In the genomic region with DNA sequence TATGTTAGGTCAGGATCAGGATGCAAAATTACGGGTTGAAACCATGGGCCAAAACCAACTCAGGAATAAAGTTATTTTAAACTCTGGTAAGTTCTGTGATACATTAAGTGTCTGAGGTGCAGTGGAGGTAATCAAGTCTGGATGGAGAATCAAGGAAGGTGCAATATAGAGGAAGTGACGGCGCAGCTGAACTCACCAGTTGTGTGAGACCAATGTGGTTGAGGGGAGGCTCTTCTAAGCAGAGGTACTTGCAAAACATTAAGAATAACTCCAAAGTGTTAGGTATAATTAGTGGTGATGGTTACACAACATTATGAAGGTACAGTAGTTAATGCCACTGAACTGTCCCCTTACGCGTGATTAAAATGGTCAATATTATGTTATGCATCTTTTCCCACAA, we compare ENCODE assay signal across 13 cellular contexts. TPM values are rescaled to one million over a fixed set of nuclear protein-coding genes. Genes with fewer than 3 reads are reported as not detected.
DNase-seq lines count a peak whose midpoint lies in the region; ATAC-seq and TF ChIP-seq lines count a peak whose summit lies in the region.
"Had no signal": no experiment of that assay in that cellular context is flagged by ENCODE, and none has a peak within 500 bp of the region (broad histone marks: within the 10 kb centered on the region; RNA-seq: fewer than 3 reads in every experiment).

No MANE protein-coding gene starts in this region.

- CTCF ChIA-PET in activated CD8-positive, alpha-beta T cell treated with anti-CD3 and anti-CD28 coated beads for 36 hours (lab: Charles Lee): interaction anchor here (1.0 to 6.0 kb wide), 3 partner anchors 10 to 18 kb away, joined by 3 to 38 read pairs (median 35); partner anchors contain the start of gene GAB3
- CTCF ChIA-PET in Calu3 (lab: Charles Lee): interaction anchor here (1.0 to 3.3 kb wide), 2 partner anchors 17 to 18 kb away, joined by 3 to 11 read pairs; no protein-coding TSS in a partner anchor

- H3K4me3 Mint-ChIP-seq in stimulated activated naive CD8-positive, alpha-beta T cell treated with anti-CD3 and anti-CD28 coated beads, Interleukin-15, amount 100 ng/mL, for 72 hours: peak overlapping the region in 1 of 2 donors; percentile 12
- no peak overlapping the region for H3K4me3 Mint-ChIP-seq in activated CD8-positive, alpha-beta T cell treated with anti-CD3 and anti-CD28 coated beads for 36 hours
- no peak overlapping the region for H3K4me3 Mint-ChIP-seq in Calu3 (ENCODE audit: low read depth, unreplicated experiment)
- H3K4me3 Mint-ChIP-seq: HFFc6, mesothelial cell of epicardium had no signal

- no peak for TF ChIP-seq CTCF in activated CD8-positive, alpha-beta T cell treated with anti-CD3 and anti-CD28 coated beads for 36 hours (IDR thresholded peaks at IDR 0.05)
- no peak for TF ChIP-seq CTCF in uterus (IDR thresholded peaks at IDR 0.05)
- TF ChIP-seq CTCF in Calu3 (IDR thresholded peaks at IDR 0.05; ENCODE audit: unreplicated experiment): no peak

- no peak overlapping the region for H3K27ac Mint-ChIP-seq in stimulated activated naive CD8-positive, alpha-beta T cell treated with anti-CD3 and anti-CD28 coated beads, Interleukin-15, amount 100 ng/mL, for 72 hours
- H3K27ac Mint-ChIP-seq in activated CD8-positive, alpha-beta T cell treated with anti-CD3 and anti-CD28 coated beads for 36 hours: peak overlapping the region; percentile 66
- no peak overlapping the region for H3K27ac Mint-ChIP-seq in Calu3 (ENCODE audit: unreplicated experiment)
- H3K27ac Mint-ChIP-seq: HFFc6, mesothelial cell of epicardium had no signal

- no peaks in the 10 kb centered on the region for H3K36me3 ChIP-seq in muscle layer of duodenum (ENCODE audit: control insufficient read depth in 1 of 2, insufficient read depth in 2 of 2, low read length in 2 of 2)
- no peaks in the 10 kb centered on the region for H3K36me3 ChIP-seq in uterus
- H3K36me3 ChIP-seq: SJSA1, WERI-Rb-1 had no signal

- H3K27me3 ChIP-seq in muscle layer of duodenum (ENCODE audit: low read depth, low read length) (no peaks in the 10 kb centered on the region), uterus (no peaks in the 10 kb centered on the region)
- H3K27me3 ChIP-seq: SJSA1 had no signal

- no peak for DNase-seq in stimulated activated naive CD8-positive, alpha-beta T cell treated with anti-CD3 and anti-CD28 coated beads, Interleukin-15, amount 100 ng/mL, for 72 hours
- no peak for DNase-seq in stimulated activated naive CD8-positive, alpha-beta T cell treated with anti-CD3 and anti-CD28 coated beads, Interleukin-15, Interleukin-2, amounts not matched to agents 100 U/mL and 50 U/mL, for 24 hours
- peak; percentile 32 for DNase-seq in activated CD8-positive, alpha-beta T cell treated with anti-CD3 and anti-CD28 coated beads for 36 hours
- DNase-seq in uterus (no peak), Calu3 (no peak), hepatic stellate cell (ENCODE audit: low spot score) (no peak)
- DNase-seq: HFFc6; stimulated activated CD4-positive, alpha-beta T cell treated with anti-CD3 and anti-CD28 coated beads, Interleukin-15, amount 100 ng/mL, for 24 hours had no signal

- no peak overlapping the region for H3K4me3 ChIP-seq in muscle layer of duodenum (ENCODE audit: low read depth in 1 of 2, low read length in 2 of 2)
- no peak overlapping the region for H3K4me3 ChIP-seq in uterus
- H3K4me3 ChIP-seq: SJSA1 had no signal

- no peaks in the 10 kb centered on the region for H3K27me3 Mint-ChIP-seq in stimulated activated naive CD8-positive, alpha-beta T cell treated with anti-CD3 and anti-CD28 coated beads, Interleukin-15, amount 100 ng/mL, for 72 hours
- no peaks in the 10 kb centered on the region for H3K27me3 Mint-ChIP-seq in activated CD8-positive, alpha-beta T cell treated with anti-CD3 and anti-CD28 coated beads for 36 hours
- peaks cover 38% of the 10 kb centered on the region for H3K27me3 Mint-ChIP-seq in Calu3 (ENCODE audit: unreplicated experiment)

- POLR2A ChIA-PET in activated CD8-positive, alpha-beta T cell treated with anti-CD3 and anti-CD28 coated beads for 36 hours (lab: Charles Lee): interaction anchor here (6.5 kb wide), 1 partner anchor 13 kb away, joined by 31 read pairs; no protein-coding TSS in a partner anchor

- peaks cover 95% of the 10 kb centered on the region for H3K4me1 Mint-ChIP-seq in stimulated activated naive CD8-positive, alpha-beta T cell treated with anti-CD3 and anti-CD28 coated beads, Interleukin-15, amount 100 ng/mL, for 72 hours
- H3K4me1 Mint-ChIP-seq in activated CD8-positive, alpha-beta T cell treated with anti-CD3 and anti-CD28 coated beads for 36 hours (ENCODE audit: low read depth): peaks cover 98% of the 10 kb centered on the region
- H3K4me1 Mint-ChIP-seq in Calu3 (ENCODE audit: low read depth, unreplicated experiment): peaks cover 18% of the 10 kb centered on the region

- H3K9me3 ChIP-seq in muscle layer of duodenum (ENCODE audit: control insufficient read depth in 1 of 2, low read length in 2 of 2) (no peaks in the 10 kb centered on the region), uterus (no peaks in the 10 kb centered on the region)
- H3K9me3 ChIP-seq: SJSA1 had no signal

- no peak for TF ChIP-seq POLR2A in uterus (IDR thresholded peaks at IDR 0.05)

- no peaks in the 10 kb centered on the region for H3K36me3 Mint-ChIP-seq in activated CD8-positive, alpha-beta T cell treated with anti-CD3 and anti-CD28 coated beads for 36 hours (ENCODE audit: low read depth)
- no peaks in the 10 kb centered on the region for H3K36me3 Mint-ChIP-seq in Calu3 (ENCODE audit: insufficient read depth, unreplicated experiment)
- H3K36me3 Mint-ChIP-seq: mesothelial cell of epicardium had no signal

- intact Hi-C loops in activated CD8-positive, alpha-beta T cell treated with anti-CD3 and anti-CD28 coated beads for 36 hours (cut with micrococcal nuclease): no loop called here
- intact Hi-C loops in uterus (cut with DNase I; ENCODE audit: low total_unique reads): no loop called here
- intact Hi-C loops in Calu3 (cut with micrococcal nuclease; ENCODE audit: unreplicated experiment): no loop called here

- peak; percentile 31 for ATAC-seq in stimulated activated naive CD8-positive, alpha-beta T cell treated with anti-CD3 and anti-CD28 coated beads, Interleukin-15, amount 100 ng/mL, for 72 hours
- ATAC-seq in stimulated activated naive CD8-positive, alpha-beta T cell treated with anti-CD3 and anti-CD28 coated beads, Interleukin-15, Interleukin-2, amounts not matched to agents 100 U/mL and 50 U/mL, for 24 hours: no peak
- ATAC-seq in activated CD8-positive, alpha-beta T cell treated with anti-CD3 and anti-CD28 coated beads for 36 hours: no peak
- no peak for ATAC-seq in GM18873 (IDR thresholded peaks at IDR 0.05; ENCODE audit: low FRiP score, unreplicated experiment)

- BruUV-seq in Calu3 (replicated peaks; lab: Mats Ljungman, UMichigan): no TSS peak

- H3K27ac ChIP-seq in muscle layer of duodenum (ENCODE audit: low read length) (peak overlapping the region; percentile 94), uterus (peak overlapping the region; percentile 64 to 65)
- H3K27ac ChIP-seq: SJSA1, WERI-Rb-1 had no signal

- peaks cover 0 to 6% of the 10 kb centered on the region in 2 donors for H3K9me3 Mint-ChIP-seq in stimulated activated naive CD8-positive, alpha-beta T cell treated with anti-CD3 and anti-CD28 coated beads, Interleukin-15, amount 100 ng/mL, for 72 hours
- no peaks in the 10 kb centered on the region for H3K9me3 Mint-ChIP-seq in activated CD8-positive, alpha-beta T cell treated with anti-CD3 and anti-CD28 coated beads for 36 hours
- no peaks in the 10 kb centered on the region for H3K9me3 Mint-ChIP-seq in Calu3 (ENCODE audit: low read depth, unreplicated experiment)
- H3K9me3 Mint-ChIP-seq: HFFc6 had no signal

- H3K4me1 ChIP-seq in muscle layer of duodenum (ENCODE audit: control insufficient read depth in 1 of 2, insufficient read depth in 2 of 2, low read length in 2 of 2) (peaks cover 39 to 54% of the 10 kb centered on the region in 2 donors), uterus (peaks cover 0 to 4% of the 10 kb centered on the region in 2 donors)

RNA-seq across cellular contexts. Expression of gene GAB3, which starts 19.7 kb away (rescaled TPM):
- total RNA-seq in activated CD8-positive, alpha-beta T cell treated with anti-CD3 and anti-CD28 coated beads for 36 hours: 1 to 10 TPM; 3.9 to 5.0 TPM
- total RNA-seq in uterus (10 to 100 TPM in 1 of 4 donors, 1 to 10 TPM in 3; 2.9 to 34.1 (median 7.2) TPM), Calu3 (2022) (not detected in 2 replicates)

RNA-seq across cellular contexts. Expression of gene DKC1, which starts 31.5 kb away (rescaled TPM):
- 100 to 1,000 TPM; 132 to 138 TPM for total RNA-seq in activated CD8-positive, alpha-beta T cell treated with anti-CD3 and anti-CD28 coated beads for 36 hours
- 10 to 100 TPM in 2 of 4 donors, 1 to 10 TPM in 2; 6.4 to 36.4 (median 19.1) TPM for total RNA-seq in uterus
- 112 and 120 TPM in 2 replicates for total RNA-seq in Calu3 (2022)
